Comparison of ENCODE assay signal across 2 cellular contexts in genomic region chr12:49282740-49283371, GRCh38.
TF ChIP-seq lines count a peak whose summit lies in the region.
"Not testable (repeated sequence)": the region's sequence is repeated elsewhere in the genome, so short reads cannot be mapped to it uniquely, and the experiment has no call there.

No MANE protein-coding gene starts in this region.

TF ChIP-seq in HEK293, 187 proteins besides CTCF, POLR2A, EP300 and RAD21:
- TF ChIP-seq ZNF362 (tag by site-specific recombination; IDR thresholded peaks at IDR 0.05) (peak; percentile 70), KLF17 (tag by site-specific recombination; IDR thresholded peaks at IDR 0.05) (peak; percentile 39; the same call in 1 of the 2 replicates)
TF ChIP-seq in HEK293: peak in this region for 2; not testable (repeated sequence) for 185.

TF ChIP-seq in HepG2, 621 proteins besides CTCF, POLR2A, EP300 and RAD21:
- TF ChIP-seq SOX6 (IDR thresholded peaks at IDR 0.05) = not testable (repeated sequence)
- TF ChIP-seq SOX6 (CRISPR knock-in tag; IDR thresholded peaks at IDR 0.05) (peak; percentile 11; the same call in 1 of the 2 replicates), BCL6 (CRISPR knock-in tag; IDR thresholded peaks at IDR 0.05) (0 out of 2 replicates have a peak, but pooled peaks have one; percentile 22)
